1 cellular context compared by ENCODE assay signal in genomic region chr3:152357587-152357986, GRCh38.
TF ChIP-seq lines count a peak whose summit lies in the region.

No MANE protein-coding gene starts in this region.

TF ChIP-seq in WTC11, 78 proteins besides CTCF, POLR2A, EP300 and RAD21 (continued from another document):
- TF ChIP-seq ZBTB43 (CRISPR knock-in tag; IDR thresholded peaks at IDR 0.05) (no peak), JAZF1 (CRISPR knock-in tag; IDR thresholded peaks at IDR 0.05) (no peak)
